In the genomic region with DNA sequence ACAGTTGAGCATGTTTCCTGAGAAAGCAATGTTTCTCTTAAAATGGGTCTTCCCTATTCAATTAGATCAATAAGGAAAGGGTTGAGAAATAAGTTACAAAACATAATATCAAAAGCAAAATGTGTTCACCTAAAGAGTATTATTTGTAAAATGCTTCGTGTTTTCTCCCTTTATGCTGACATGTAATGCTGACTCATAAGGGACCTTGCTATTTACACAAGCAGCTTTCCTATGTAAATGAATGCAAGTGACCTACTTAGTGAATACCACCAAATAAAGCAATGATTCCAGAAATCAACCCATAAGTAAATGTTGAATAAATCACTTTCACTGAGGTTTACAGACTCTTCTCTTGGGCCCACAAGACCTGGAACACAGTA, we compare ENCODE assay signal across 9 cellular contexts.
DNase-seq lines count a peak whose midpoint lies in the region; ATAC-seq, FAIRE-seq and TF ChIP-seq lines count a peak whose summit lies in the region.
"Had no signal": no experiment of that assay in that cellular context is flagged by ENCODE, and none has a peak within 500 bp of the region (broad histone marks: within the 10 kb centered on the region; RNA-seq: fewer than 3 reads in every experiment).

No MANE protein-coding gene starts in this region.

- POLR2A ChIA-PET in activated CD8-positive, alpha-beta T cell treated with anti-CD3 and anti-CD28 coated beads for 36 hours (lab: Charles Lee), result no interaction called here

- no peaks in the 10 kb centered on the region for H4K20me1 ChIP-seq in keratinocyte (ENCODE audit: control insufficient read depth, extremely low read depth, insufficient read depth, low read length)

- peaks cover 18% of the 10 kb centered on the region for H3K4me1 ChIP-seq in keratinocyte (ENCODE audit: control insufficient read depth, extremely low read depth, insufficient read depth, low read length)

- peaks cover 15% of the 10 kb centered on the region for H3K79me2 ChIP-seq in keratinocyte (ENCODE audit: control insufficient read depth, insufficient read depth, low read length)

- H3K36me3 ChIP-seq in keratinocyte (ENCODE audit: control insufficient read depth in 2 of 2, extremely low read depth in 1 of 2, insufficient read depth in 2 of 2, low read length in 2 of 2), result peaks cover 1 to 8% of the 10 kb centered on the region in 2 experiments

- TF ChIP-seq CTCF in HFF-Myc (IDR thresholded peaks at IDR 0.05; ENCODE audit: low read depth, low read length, missing control alignments) (no peak), keratinocyte (optimal IDR thresholded peaks at IDR 0.05 in 1 of 3, IDR thresholded peaks at IDR 0.05 in 1 of 3, conservative IDR thresholded peaks at IDR 0.05 in 1 of 3; ENCODE audit: extremely low read depth in 1 of 3, insufficient read depth in 2 of 3, low read length in 3 of 3) (no peak)
- TF ChIP-seq CTCF in activated CD8-positive, alpha-beta T cell treated with anti-CD3 and anti-CD28 coated beads for 36 hours (IDR thresholded peaks at IDR 0.05), result no peak

- H3K4me2 ChIP-seq in keratinocyte (ENCODE audit: control insufficient read depth, extremely low read depth, insufficient read depth, low read depth, low read length), result peak overlapping the region; percentile 14

- no peak overlapping the region for H3K9ac ChIP-seq in keratinocyte (ENCODE audit: control insufficient read depth, extremely low read depth, insufficient read depth, low read length)

- H3K27ac Mint-ChIP-seq in activated CD8-positive, alpha-beta T cell treated with anti-CD3 and anti-CD28 coated beads for 36 hours, result no peak overlapping the region

- intact Hi-C loops in activated CD8-positive, alpha-beta T cell treated with anti-CD3 and anti-CD28 coated beads for 36 hours (cut with micrococcal nuclease), result no loop called here

- no peaks in the 10 kb centered on the region for H3K27me3 ChIP-seq in keratinocyte (ENCODE audit: control insufficient read depth, extremely low read depth, insufficient read depth, low read length)

- peaks cover 1% of the 10 kb centered on the region for H3K36me3 Mint-ChIP-seq in activated CD8-positive, alpha-beta T cell treated with anti-CD3 and anti-CD28 coated beads for 36 hours (ENCODE audit: low read depth)

- TF ChIP-seq POLR2A in GM12892 (IDR thresholded peaks at IDR 0.05; ENCODE audit: low read depth, low read length), result no peak

- H3K4me1 Mint-ChIP-seq in activated CD8-positive, alpha-beta T cell treated with anti-CD3 and anti-CD28 coated beads for 36 hours (ENCODE audit: low read depth), result no peaks in the 10 kb centered on the region

- CTCF ChIA-PET in activated CD8-positive, alpha-beta T cell treated with anti-CD3 and anti-CD28 coated beads for 36 hours (lab: Charles Lee), result no interaction called here

- no peaks in the 10 kb centered on the region for H3K9me3 Mint-ChIP-seq in activated CD8-positive, alpha-beta T cell treated with anti-CD3 and anti-CD28 coated beads for 36 hours

- H3K9me3 ChIP-seq in keratinocyte (ENCODE audit: control insufficient read depth, low read depth, low read length), result no peaks in the 10 kb centered on the region

- no peak overlapping the region for H3K4me3 Mint-ChIP-seq in activated CD8-positive, alpha-beta T cell treated with anti-CD3 and anti-CD28 coated beads for 36 hours

- H3K4me3 ChIP-seq in HFF-Myc (replicated peaks; ENCODE audit: low read depth, low read length), result no peak overlapping the region
- H3K4me3 ChIP-seq in keratinocyte (ENCODE audit: control insufficient read depth in 2 of 3, extremely low read depth in 1 of 3, insufficient read depth in 2 of 3, low read depth in 1 of 3, low read length in 3 of 3), result no peak overlapping the region

- ATAC-seq in activated CD8-positive, alpha-beta T cell treated with anti-CD3 and anti-CD28 coated beads for 36 hours, result no peak

- H3K27me3 Mint-ChIP-seq in activated CD8-positive, alpha-beta T cell treated with anti-CD3 and anti-CD28 coated beads for 36 hours, result no peaks in the 10 kb centered on the region

- DNase-seq in GM12892 (ENCODE audit: insufficient read length) (no peak), HFF-Myc (ENCODE audit: extremely low read depth, low read depth) (peak; percentile 4), RKO (ENCODE audit: low spot score) (peak; percentile 41), keratinocyte (ENCODE audit: low read depth, low spot score) (no peak), nucleus accumbens (lab: John Stamatoyannopoulos, UW) (no peak), NCI-H1436 treated with DMSO at 0.1 percent for 48 hours (lab: John Stamatoyannopoulos, UW) (no peak), medulla oblongata (ENCODE audit: extremely low spot score) (no peak)
- DNase-seq in activated CD8-positive, alpha-beta T cell treated with anti-CD3 and anti-CD28 coated beads for 36 hours, result no peak

- no peak overlapping the region for H2AFZ ChIP-seq in keratinocyte (ENCODE audit: control insufficient read depth, low read length)

- H3K9me1 ChIP-seq in keratinocyte (ENCODE audit: control insufficient read depth, extremely low read depth, insufficient read depth, low read length), result no peaks in the 10 kb centered on the region

- FAIRE-seq in GM12892 (lab: Jason Lieb, UNC), result peak; percentile 81
- peak; percentile 41 for FAIRE-seq in keratinocyte (lab: Jason Lieb, UNC)
- FAIRE-seq: TTC549 had no signal

- peak overlapping the region; percentile 38 for H3K27ac ChIP-seq in keratinocyte (ENCODE audit: control insufficient read depth, insufficient read depth, low read length)

- dilution Hi-C loops in keratinocyte (cut with MboI; ENCODE audit: extremely low pct_ligation_motif_present, low sequenced_read_pairs), result no loop called here

Comparison
In these comparisons a context has a peak if more than half of its experiments do, and no peak if none do; other contexts are left out.
1. DNase-seq: peak in HFF-Myc (single experiment) and RKO (single experiment); none in GM12892 (single experiment), keratinocyte (single experiment), nucleus accumbens (0 of 56), NCI-H1436 treated with DMSO at 0.1 percent for 48 hours (single experiment), medulla oblongata (single experiment) and activated CD8-positive, alpha-beta T cell treated with anti-CD3 and anti-CD28 coated beads for 36 hours (single experiment).